In the genomic region with DNA sequence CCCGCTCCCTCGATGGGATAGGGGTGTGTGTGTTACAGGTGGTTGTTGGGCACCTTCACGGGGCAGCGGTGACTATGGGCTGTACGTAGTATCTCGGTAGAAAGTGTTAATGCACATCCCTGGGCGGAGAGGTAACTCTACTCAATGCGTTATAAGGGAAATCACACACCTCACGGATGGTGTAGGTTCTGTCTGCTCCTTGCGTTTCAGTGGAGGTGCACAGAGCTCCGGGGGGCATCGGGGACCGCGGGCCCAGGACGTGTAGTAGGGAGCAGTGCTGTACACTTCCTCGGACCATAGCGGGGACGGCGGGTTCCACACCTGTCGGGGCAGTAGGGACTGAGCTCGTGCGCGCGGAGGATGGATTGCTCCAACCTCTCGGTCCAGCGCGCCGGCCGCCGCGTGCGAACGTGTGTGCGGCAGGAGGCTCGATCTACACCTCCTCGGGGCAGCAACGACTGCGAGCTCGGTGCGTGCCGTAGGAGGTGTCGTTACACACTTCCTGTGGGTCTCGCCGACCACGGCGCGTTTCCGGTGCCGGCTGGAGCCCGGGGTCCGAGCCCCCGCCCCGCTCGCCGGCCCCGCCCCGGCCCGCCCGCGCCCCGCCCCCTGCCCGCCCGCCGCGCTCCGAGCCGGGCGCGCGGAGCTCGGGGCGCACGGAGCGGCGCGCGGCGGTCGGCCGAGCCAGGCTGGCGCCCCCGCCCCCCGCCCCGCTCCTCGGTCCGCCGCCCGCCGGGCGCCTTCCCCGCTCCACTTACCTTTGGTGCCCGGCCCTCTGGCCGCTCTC, we compare ENCODE assay signal across 1 cellular context.
A peak's percentile ranks its signal among the peaks of the same experiment; 100 is the strongest.
TF ChIP-seq lines count a peak whose summit lies in the region.

A gene with protein sequence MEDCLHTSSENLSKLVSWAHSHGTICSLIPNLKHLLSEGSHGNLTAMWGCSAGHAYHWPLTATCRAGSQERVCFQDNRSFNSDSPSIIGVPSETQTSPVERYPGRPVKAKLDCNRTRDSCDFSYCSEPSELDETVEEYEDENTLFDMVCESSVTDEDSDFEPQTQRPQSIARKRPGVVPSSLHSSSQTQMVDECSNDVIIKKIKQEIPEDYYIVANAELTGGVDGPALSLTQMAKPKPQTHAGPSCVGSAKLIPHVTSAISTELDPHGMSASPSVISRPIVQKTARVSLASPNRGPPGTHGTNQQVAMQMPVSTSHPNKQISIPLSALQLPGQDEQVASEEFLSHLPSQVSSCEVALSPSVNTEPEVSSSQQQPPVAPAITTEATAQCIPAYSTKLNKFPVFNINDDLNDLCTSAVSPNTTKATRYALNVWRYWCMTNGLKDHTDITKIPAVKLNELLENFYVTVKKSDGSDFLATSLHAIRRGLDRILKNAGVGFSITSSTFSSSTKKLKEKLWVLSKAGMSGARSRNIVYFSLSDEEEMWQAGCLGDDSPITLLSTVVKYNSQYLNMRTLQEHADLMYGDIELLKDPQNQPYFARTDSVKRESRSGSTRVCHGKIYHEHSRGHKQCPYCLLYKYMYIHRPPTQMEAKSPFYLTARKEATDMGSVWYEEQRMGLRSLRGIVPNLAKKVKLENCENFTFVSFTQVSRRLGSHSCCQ (plus strand): TSS at position 607 of the 787 bp plus-strand sequence. CDS start 87,254 bp downstream, outside the sequence.

TF ChIP-seq in HEK293, 187 proteins besides CTCF, POLR2A, EP300 and RAD21 (continued from another document):
- TF ChIP-seq, protein P1, sequence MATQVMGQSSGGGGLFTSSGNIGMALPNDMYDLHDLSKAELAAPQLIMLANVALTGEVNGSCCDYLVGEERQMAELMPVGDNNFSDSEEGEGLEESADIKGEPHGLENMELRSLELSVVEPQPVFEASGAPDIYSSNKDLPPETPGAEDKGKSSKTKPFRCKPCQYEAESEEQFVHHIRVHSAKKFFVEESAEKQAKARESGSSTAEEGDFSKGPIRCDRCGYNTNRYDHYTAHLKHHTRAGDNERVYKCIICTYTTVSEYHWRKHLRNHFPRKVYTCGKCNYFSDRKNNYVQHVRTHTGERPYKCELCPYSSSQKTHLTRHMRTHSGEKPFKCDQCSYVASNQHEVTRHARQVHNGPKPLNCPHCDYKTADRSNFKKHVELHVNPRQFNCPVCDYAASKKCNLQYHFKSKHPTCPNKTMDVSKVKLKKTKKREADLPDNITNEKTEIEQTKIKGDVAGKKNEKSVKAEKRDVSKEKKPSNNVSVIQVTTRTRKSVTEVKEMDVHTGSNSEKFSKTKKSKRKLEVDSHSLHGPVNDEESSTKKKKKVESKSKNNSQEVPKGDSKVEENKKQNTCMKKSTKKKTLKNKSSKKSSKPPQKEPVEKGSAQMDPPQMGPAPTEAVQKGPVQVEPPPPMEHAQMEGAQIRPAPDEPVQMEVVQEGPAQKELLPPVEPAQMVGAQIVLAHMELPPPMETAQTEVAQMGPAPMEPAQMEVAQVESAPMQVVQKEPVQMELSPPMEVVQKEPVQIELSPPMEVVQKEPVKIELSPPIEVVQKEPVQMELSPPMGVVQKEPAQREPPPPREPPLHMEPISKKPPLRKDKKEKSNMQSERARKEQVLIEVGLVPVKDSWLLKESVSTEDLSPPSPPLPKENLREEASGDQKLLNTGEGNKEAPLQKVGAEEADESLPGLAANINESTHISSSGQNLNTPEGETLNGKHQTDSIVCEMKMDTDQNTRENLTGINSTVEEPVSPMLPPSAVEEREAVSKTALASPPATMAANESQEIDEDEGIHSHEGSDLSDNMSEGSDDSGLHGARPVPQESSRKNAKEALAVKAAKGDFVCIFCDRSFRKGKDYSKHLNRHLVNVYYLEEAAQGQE (tag by site-specific recombination; IDR thresholded peaks at IDR 0.05): no peak
- TF ChIP-seq ZFHX2 (tag by site-specific recombination; conservative IDR thresholded peaks at IDR 0.05): 0 out of 2 replicates have a peak, but pooled peaks have one; percentile 17
- no peak for TF ChIP-seq SALL2 (tag by site-specific recombination; IDR thresholded peaks at IDR 0.05; ENCODE audit: borderline replicate concordance)
- TF ChIP-seq, protein P2, sequence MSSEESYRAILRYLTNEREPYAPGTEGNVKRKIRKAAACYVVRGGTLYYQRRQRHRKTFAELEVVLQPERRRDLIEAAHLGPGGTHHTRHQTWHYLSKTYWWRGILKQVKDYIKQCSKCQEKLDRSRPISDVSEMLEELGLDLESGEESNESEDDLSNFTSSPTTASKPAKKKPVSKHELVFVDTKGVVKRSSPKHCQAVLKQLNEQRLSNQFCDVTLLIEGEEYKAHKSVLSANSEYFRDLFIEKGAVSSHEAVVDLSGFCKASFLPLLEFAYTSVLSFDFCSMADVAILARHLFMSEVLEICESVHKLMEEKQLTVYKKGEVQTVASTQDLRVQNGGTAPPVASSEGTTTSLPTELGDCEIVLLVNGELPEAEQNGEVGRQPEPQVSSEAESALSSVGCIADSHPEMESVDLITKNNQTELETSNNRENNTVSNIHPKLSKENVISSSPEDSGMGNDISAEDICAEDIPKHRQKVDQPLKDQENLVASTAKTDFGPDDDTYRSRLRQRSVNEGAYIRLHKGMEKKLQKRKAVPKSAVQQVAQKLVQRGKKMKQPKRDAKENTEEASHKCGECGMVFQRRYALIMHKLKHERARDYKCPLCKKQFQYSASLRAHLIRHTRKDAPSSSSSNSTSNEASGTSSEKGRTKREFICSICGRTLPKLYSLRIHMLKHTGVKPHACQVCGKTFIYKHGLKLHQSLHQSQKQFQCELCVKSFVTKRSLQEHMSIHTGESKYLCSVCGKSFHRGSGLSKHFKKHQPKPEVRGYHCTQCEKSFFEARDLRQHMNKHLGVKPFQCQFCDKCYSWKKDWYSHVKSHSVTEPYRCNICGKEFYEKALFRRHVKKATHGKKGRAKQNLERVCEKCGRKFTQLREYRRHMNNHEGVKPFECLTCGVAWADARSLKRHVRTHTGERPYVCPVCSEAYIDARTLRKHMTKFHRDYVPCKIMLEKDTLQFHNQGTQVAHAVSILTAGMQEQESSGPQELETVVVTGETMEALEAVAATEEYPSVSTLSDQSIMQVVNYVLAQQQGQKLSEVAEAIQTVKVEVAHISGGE (tag by site-specific recombination; conservative IDR thresholded peaks at IDR 0.05; ENCODE audit: low read depth): peak; percentile 94
- TF ChIP-seq ZNF776 (tag by site-specific recombination; IDR thresholded peaks at IDR 0.05; ENCODE audit: borderline replicate concordance): no peak
- TF ChIP-seq ZNF830 (tag by site-specific recombination; IDR thresholded peaks at IDR 0.05; ENCODE audit: low read depth): no peak
- peak; percentile 53 for TF ChIP-seq SP2 (tag by site-specific recombination; IDR thresholded peaks at IDR 0.05)
- TF ChIP-seq, protein P3, sequence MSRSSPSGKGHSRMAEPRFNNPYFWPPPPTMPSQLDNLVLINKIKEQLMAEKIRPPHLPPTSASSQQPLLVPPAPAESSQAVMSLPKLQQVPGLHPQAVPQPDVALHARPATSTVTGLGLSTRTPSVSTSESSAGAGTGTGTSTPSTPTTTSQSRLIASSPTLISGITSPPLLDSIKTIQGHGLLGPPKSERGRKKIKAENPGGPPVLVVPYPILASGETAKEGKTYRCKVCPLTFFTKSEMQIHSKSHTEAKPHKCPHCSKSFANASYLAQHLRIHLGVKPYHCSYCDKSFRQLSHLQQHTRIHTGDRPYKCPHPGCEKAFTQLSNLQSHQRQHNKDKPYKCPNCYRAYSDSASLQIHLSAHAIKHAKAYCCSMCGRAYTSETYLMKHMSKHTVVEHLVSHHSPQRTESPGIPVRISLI (tag by site-specific recombination; IDR thresholded peaks at IDR 0.05): no peak
- TF ChIP-seq ZNF2 (tag by site-specific recombination; IDR thresholded peaks at IDR 0.05): peak; percentile 88
- TF ChIP-seq ZNF132 (tag by site-specific recombination; IDR thresholded peaks at IDR 0.05; ENCODE audit: borderline replicate concordance): no peak
- TF ChIP-seq TCF7L2 (IDR thresholded peaks at IDR 0.05; ENCODE audit: borderline replicate concordance, low read depth, low read length): no peak
- TF ChIP-seq MEIS1 (CRISPR knock-in tag; IDR thresholded peaks at IDR 0.05; ENCODE audit: borderline replicate concordance): no peak
- no peak for TF ChIP-seq ZNF624 (tag by site-specific recombination; IDR thresholded peaks at IDR 0.05)
- TF ChIP-seq ZNF223 (tag by site-specific recombination; IDR thresholded peaks at IDR 0.05): no peak
- TF ChIP-seq ZNF785 (tag by site-specific recombination; IDR thresholded peaks at IDR 0.05): no peak
- TF ChIP-seq ZNF558 (tag by site-specific recombination; IDR thresholded peaks at IDR 0.05): no peak
- TF ChIP-seq, protein P4, sequence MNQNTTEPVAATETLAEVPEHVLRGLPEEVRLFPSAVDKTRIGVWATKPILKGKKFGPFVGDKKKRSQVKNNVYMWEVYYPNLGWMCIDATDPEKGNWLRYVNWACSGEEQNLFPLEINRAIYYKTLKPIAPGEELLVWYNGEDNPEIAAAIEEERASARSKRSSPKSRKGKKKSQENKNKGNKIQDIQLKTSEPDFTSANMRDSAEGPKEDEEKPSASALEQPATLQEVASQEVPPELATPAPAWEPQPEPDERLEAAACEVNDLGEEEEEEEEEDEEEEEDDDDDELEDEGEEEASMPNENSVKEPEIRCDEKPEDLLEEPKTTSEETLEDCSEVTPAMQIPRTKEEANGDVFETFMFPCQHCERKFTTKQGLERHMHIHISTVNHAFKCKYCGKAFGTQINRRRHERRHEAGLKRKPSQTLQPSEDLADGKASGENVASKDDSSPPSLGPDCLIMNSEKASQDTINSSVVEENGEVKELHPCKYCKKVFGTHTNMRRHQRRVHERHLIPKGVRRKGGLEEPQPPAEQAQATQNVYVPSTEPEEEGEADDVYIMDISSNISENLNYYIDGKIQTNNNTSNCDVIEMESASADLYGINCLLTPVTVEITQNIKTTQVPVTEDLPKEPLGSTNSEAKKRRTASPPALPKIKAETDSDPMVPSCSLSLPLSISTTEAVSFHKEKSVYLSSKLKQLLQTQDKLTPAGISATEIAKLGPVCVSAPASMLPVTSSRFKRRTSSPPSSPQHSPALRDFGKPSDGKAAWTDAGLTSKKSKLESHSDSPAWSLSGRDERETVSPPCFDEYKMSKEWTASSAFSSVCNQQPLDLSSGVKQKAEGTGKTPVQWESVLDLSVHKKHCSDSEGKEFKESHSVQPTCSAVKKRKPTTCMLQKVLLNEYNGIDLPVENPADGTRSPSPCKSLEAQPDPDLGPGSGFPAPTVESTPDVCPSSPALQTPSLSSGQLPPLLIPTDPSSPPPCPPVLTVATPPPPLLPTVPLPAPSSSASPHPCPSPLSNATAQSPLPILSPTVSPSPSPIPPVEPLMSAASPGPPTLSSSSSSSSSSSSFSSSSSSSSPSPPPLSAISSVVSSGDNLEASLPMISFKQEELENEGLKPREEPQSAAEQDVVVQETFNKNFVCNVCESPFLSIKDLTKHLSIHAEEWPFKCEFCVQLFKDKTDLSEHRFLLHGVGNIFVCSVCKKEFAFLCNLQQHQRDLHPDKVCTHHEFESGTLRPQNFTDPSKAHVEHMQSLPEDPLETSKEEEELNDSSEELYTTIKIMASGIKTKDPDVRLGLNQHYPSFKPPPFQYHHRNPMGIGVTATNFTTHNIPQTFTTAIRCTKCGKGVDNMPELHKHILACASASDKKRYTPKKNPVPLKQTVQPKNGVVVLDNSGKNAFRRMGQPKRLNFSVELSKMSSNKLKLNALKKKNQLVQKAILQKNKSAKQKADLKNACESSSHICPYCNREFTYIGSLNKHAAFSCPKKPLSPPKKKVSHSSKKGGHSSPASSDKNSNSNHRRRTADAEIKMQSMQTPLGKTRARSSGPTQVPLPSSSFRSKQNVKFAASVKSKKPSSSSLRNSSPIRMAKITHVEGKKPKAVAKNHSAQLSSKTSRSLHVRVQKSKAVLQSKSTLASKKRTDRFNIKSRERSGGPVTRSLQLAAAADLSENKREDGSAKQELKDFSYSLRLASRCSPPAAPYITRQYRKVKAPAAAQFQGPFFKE (tag by site-specific recombination; IDR thresholded peaks at IDR 0.05; ENCODE audit: borderline replicate concordance): no peak
- TF ChIP-seq ZNF350 (tag by site-specific recombination; IDR thresholded peaks at IDR 0.05): no peak
- no peak for TF ChIP-seq ZNF37A (tag by site-specific recombination; IDR thresholded peaks at IDR 0.05)
- TF ChIP-seq SP7 (tag by site-specific recombination; IDR thresholded peaks at IDR 0.05): peak; percentile 75
- no peak for TF ChIP-seq ZNF155 (tag by site-specific recombination; IDR thresholded peaks at IDR 0.05)
- no peak for TF ChIP-seq ZNF792 (tag by site-specific recombination; IDR thresholded peaks at IDR 0.05)
- TF ChIP-seq ZNF426 (tag by site-specific recombination; IDR thresholded peaks at IDR 0.05): no peak
- TF ChIP-seq OVOL3 (tag by site-specific recombination; IDR thresholded peaks at IDR 0.05): no peak
- TF ChIP-seq BCL11B (tag by site-specific recombination; IDR thresholded peaks at IDR 0.05; ENCODE audit: low read depth): 0 out of 2 replicates have a peak, but pooled peaks have one; percentile 39
- no peak for TF ChIP-seq ZNF366 (tag by site-specific recombination; conservative IDR thresholded peaks at IDR 0.05)
- TF ChIP-seq, protein P5, sequence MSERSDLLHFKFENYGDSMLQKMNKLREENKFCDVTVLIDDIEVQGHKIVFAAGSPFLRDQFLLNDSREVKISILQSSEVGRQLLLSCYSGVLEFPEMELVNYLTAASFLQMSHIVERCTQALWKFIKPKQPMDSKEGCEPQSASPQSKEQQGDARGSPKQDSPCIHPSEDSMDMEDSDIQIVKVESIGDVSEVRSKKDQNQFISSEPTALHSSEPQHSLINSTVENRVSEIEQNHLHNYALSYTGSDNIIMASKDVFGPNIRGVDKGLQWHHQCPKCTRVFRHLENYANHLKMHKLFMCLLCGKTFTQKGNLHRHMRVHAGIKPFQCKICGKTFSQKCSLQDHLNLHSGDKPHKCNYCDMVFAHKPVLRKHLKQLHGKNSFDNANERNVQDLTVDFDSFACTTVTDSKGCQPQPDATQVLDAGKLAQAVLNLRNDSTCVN (tag by site-specific recombination; optimal IDR thresholded peaks at IDR 0.05): peak; percentile 79
- TF ChIP-seq, protein P6, sequence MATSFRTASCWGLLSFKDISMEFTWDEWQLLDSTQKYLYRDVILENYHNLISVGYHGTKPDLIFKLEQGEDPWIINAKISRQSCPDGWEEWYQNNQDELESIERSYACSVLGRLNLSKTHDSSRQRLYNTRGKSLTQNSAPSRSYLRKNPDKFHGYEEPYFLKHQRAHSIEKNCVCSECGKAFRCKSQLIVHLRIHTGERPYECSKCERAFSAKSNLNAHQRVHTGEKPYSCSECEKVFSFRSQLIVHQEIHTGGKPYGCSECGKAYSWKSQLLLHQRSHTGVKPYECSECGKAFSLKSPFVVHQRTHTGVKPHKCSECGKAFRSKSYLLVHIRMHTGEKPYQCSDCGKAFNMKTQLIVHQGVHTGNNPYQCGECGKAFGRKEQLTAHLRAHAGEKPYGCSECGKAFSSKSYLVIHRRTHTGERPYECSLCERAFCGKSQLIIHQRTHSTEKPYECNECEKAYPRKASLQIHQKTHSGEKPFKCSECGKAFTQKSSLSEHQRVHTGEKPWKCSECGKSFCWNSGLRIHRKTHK (tag by site-specific recombination; IDR thresholded peaks at IDR 0.05): no peak
- TF ChIP-seq YY2 (tag by site-specific recombination; IDR thresholded peaks at IDR 0.05): no peak
- TF ChIP-seq ZBTB48 (tag by site-specific recombination; IDR thresholded peaks at IDR 0.05): peak; percentile 64; the same call in 1 of the 2 replicates
- no peak for TF ChIP-seq YY1 (tag by site-specific recombination; IDR thresholded peaks at IDR 0.05)
- TF ChIP-seq ZNF621 (tag by site-specific recombination; IDR thresholded peaks at IDR 0.05): no peak
- no peak for TF ChIP-seq ZNF610 (tag by site-specific recombination; IDR thresholded peaks at IDR 0.05; ENCODE audit: borderline replicate concordance)
- peak; percentile 99 for TF ChIP-seq ZSCAN16 (tag by site-specific recombination; IDR thresholded peaks at IDR 0.05)
- TF ChIP-seq ZNF514 (tag by site-specific recombination; IDR thresholded peaks at IDR 0.05): no peak
- TF ChIP-seq KLF16 (tag by site-specific recombination; IDR thresholded peaks at IDR 0.05): 0 out of 2 replicates have a peak, but pooled peaks have one; percentile 72
- no peak for TF ChIP-seq ZNF571 (tag by site-specific recombination; IDR thresholded peaks at IDR 0.05)
- no peak for TF ChIP-seq ZNF548 (tag by site-specific recombination; IDR thresholded peaks at IDR 0.05)
